In genomic region chr9:101437806-101438232, GRCh38 we compare ENCODE assay signal across 26 cellular contexts. TPM values are rescaled to one million over a fixed set of nuclear protein-coding genes. Genes with fewer than 3 reads are reported as not detected.
DNase-seq lines count a peak whose midpoint lies in the region; ATAC-seq and TF ChIP-seq lines count a peak whose summit lies in the region.
"Had no signal": no experiment of that assay in that cellular context is flagged by ENCODE, and none has a peak within 500 bp of the region (broad histone marks: within the 10 kb centered on the region; RNA-seq: fewer than 3 reads in every experiment).

No MANE protein-coding gene starts in this region.

- DNase-seq in adrenal gland (peak; percentile 85 to 96 (median 93)), left ventricle myocardium superior (peak; percentile 76), right lobe of liver (peak; percentile 82 to 95 (median 90)), testis (peak; percentile 85), cortex of kidney (lab: John Stamatoyannopoulos, UW) (no peak), posterior vena cava (ENCODE audit: low spot score) (no peak), NCI-H2171 treated with DMSO at 0.1 percent for 48 hours (lab: John Stamatoyannopoulos, UW) (no peak)
- no peak for DNase-seq in naive thymus-derived CD4-positive, alpha-beta T cell
- DNase-seq: activated CD4-positive, alpha-beta T cell treated with anti-CD3 and anti-CD28 coated beads for 36 hours; activated naive CD4-positive, alpha-beta T cell treated with Interleukin-2 at 50 U/mL for 16 hours; activated T-cell treated with anti-CD3 and anti-CD28 coated beads, Interleukin-2, amount 50 U/mL, for 48 hours; amygdala; CD4-positive, alpha-beta memory T cell; dermis blood vessel endothelial cell; EL; Kasumi-1; NCI-H187 treated with DMSO at 0.1 percent for 48 hours; NCI-H526; stimulated activated naive CD8-positive, alpha-beta T cell treated with anti-CD3 and anti-CD28 coated beads, Interleukin-15, Interleukin-2, amounts not matched to agents 100 U/mL and 50 U/mL, for 24 hours; T-helper 1 cell; thyroid gland had no signal

- H3K4me1 ChIP-seq in adrenal gland (replicated peaks in 1 of 2) (peaks cover 0 to 16% of the 10 kb centered on the region in 2 donors), right lobe of liver (peaks cover 0 to 43% (median 2%) of the 10 kb centered on the region in 4 donors), testis (peaks cover 4% of the 10 kb centered on the region)
- no peaks in the 10 kb centered on the region for H3K4me1 ChIP-seq in naive thymus-derived CD4-positive, alpha-beta T cell (ENCODE audit: control insufficient read depth in 2 of 2, insufficient read depth in 2 of 2, low read length in 2 of 2)
- H3K4me1 ChIP-seq: HAP-1, SJSA1, thyroid gland had no signal

- peak overlapping the region; percentile 20 to 75 (median 60) for H3K27ac ChIP-seq in adrenal gland
- H3K27ac ChIP-seq in right lobe of liver = peak overlapping the region; percentile 84 to 99 (median 95)
- peak overlapping the region in 1 of 2 donors; percentile 73 for H3K27ac ChIP-seq in testis
- H3K27ac ChIP-seq in naive thymus-derived CD4-positive, alpha-beta T cell (ENCODE audit: low read depth, low read length) = no peak overlapping the region
- H3K27ac ChIP-seq: SJSA1, thyroid gland had no signal

- H3K27ac Mint-ChIP-seq in naive thymus-derived CD4-positive, alpha-beta T cell = no peak overlapping the region
- H3K27ac Mint-ChIP-seq: activated CD4-positive, alpha-beta T cell treated with anti-CD3 and anti-CD28 coated beads for 36 hours; CD4-positive, alpha-beta memory T cell had no signal

- H3K36me3 ChIP-seq in adrenal gland (replicated peaks in 1 of 2) = no peaks in the 10 kb centered on the region
- H3K36me3 ChIP-seq in right lobe of liver = peaks cover 0 to 20% (median 3%) of the 10 kb centered on the region in 4 donors
- H3K36me3 ChIP-seq in testis (ENCODE audit: low read depth, missing control alignments) = no peaks in the 10 kb centered on the region
- H3K36me3 ChIP-seq in naive thymus-derived CD4-positive, alpha-beta T cell (ENCODE audit: control insufficient read depth in 2 of 3, insufficient read depth in 3 of 3, low read length in 3 of 3) = no peaks in the 10 kb centered on the region
- H3K36me3 ChIP-seq: HAP-1, SJSA1, thyroid gland had no signal

- H3K9me3 Mint-ChIP-seq in naive thymus-derived CD4-positive, alpha-beta T cell = no peaks in the 10 kb centered on the region

- no peak overlapping the region for H3K4me3 Mint-ChIP-seq in naive thymus-derived CD4-positive, alpha-beta T cell
- H3K4me3 Mint-ChIP-seq: activated CD4-positive, alpha-beta T cell treated with anti-CD3 and anti-CD28 coated beads for 36 hours; CD4-positive, alpha-beta memory T cell had no signal

- intact Hi-C loops in adrenal gland (cut with DNase I) = no loop called here
- intact Hi-C loops in left ventricle myocardium superior (cut with micrococcal nuclease) = no loop called here
- intact Hi-C loops in right lobe of liver (cut with DNase I) = no loop called here
- intact Hi-C loops in testis (cut with DNase I; ENCODE audit: low total_unique reads) = no loop called here
- intact Hi-C loops in naive thymus-derived CD4-positive, alpha-beta T cell (cut with micrococcal nuclease) = no loop called here
- intact Hi-C loops in posterior vena cava (cut with DNase I) = no loop called here

- ATAC-seq in left ventricle myocardium superior (peak; percentile 94), right lobe of liver (peak; percentile 55 to 74 (median 62))
- no peak for ATAC-seq in naive thymus-derived CD4-positive, alpha-beta T cell
- ATAC-seq: activated CD4-positive, alpha-beta T cell treated with anti-CD3 and anti-CD28 coated beads for 36 hours; stimulated activated naive CD8-positive, alpha-beta T cell treated with anti-CD3 and anti-CD28 coated beads, Interleukin-15, Interleukin-2, amounts not matched to agents 100 U/mL and 50 U/mL, for 24 hours had no signal

- peaks cover 7 to 51% (median 42%) of the 10 kb centered on the region in 5 donors for H3K27me3 Mint-ChIP-seq in naive thymus-derived CD4-positive, alpha-beta T cell

- TF ChIP-seq CTCF in adrenal gland (IDR thresholded peaks at IDR 0.05) = peak in 1 of 6 experiments; percentile 4
- no peak for TF ChIP-seq CTCF in right lobe of liver (IDR thresholded peaks at IDR 0.05)
- no peak for TF ChIP-seq CTCF in testis (IDR thresholded peaks at IDR 0.05)

- no peak overlapping the region for H3K4me3 ChIP-seq in adrenal gland
- H3K4me3 ChIP-seq in right lobe of liver = peak overlapping the region in 1 of 3 donors; percentile 3
- H3K4me3 ChIP-seq in testis = no peak overlapping the region
- H3K4me3 ChIP-seq in naive thymus-derived CD4-positive, alpha-beta T cell (ENCODE audit: low read length) = no peak overlapping the region
- H3K4me3 ChIP-seq: HAP-1, lung, SJSA1, thyroid gland had no signal

- H3K36me3 Mint-ChIP-seq in naive thymus-derived CD4-positive, alpha-beta T cell = no peaks in the 10 kb centered on the region
- H3K36me3 Mint-ChIP-seq: CD4-positive, alpha-beta memory T cell had no signal

- TF ChIP-seq POLR2A in adrenal gland (IDR thresholded peaks at IDR 0.05) (peak in 1 of 2 donors; percentile 84), right lobe of liver (IDR thresholded peaks at IDR 0.05) (peak; percentile 89), testis (IDR thresholded peaks at IDR 0.05) (no peak)

- POLR2A ChIA-PET in naive thymus-derived CD4-positive, alpha-beta T cell (lab: Charles Lee) = no interaction called here

- 38 to 65% (median 53%) methylated on average over 2 of the region's 2 CpGs for WGBS in adrenal gland, 4 donors
- 32% methylated on average over 2 of the region's 2 CpGs for WGBS in right lobe of liver (ENCODE audit: insufficient coverage, low coverage, low lambda C conversion rate, missing lambda C conversion rate)
- 48 to 68% methylated on average over 2 of the region's 2 CpGs for WGBS in testis, 2 donors

- H3K27me3 ChIP-seq in adrenal gland (no peaks in the 10 kb centered on the region), right lobe of liver (no peaks in the 10 kb centered on the region), testis (no peaks in the 10 kb centered on the region)
- peaks cover 0 to 3% of the 10 kb centered on the region in 2 donors for H3K27me3 ChIP-seq in naive thymus-derived CD4-positive, alpha-beta T cell (ENCODE audit: control insufficient read depth in 2 of 2, insufficient read depth in 2 of 2, low read length in 2 of 2)
- H3K27me3 ChIP-seq: thyroid gland had no signal

- CTCF ChIA-PET in naive thymus-derived CD4-positive, alpha-beta T cell (lab: Charles Lee) = no interaction called here

- no peaks in the 10 kb centered on the region for H3K4me1 Mint-ChIP-seq in naive thymus-derived CD4-positive, alpha-beta T cell
- H3K4me1 Mint-ChIP-seq: CD4-positive, alpha-beta memory T cell had no signal

- H3K9me3 ChIP-seq in adrenal gland (replicated peaks in 1 of 3) (no peaks in the 10 kb centered on the region), right lobe of liver (no peaks in the 10 kb centered on the region), testis (no peaks in the 10 kb centered on the region)
- no peaks in the 10 kb centered on the region for H3K9me3 ChIP-seq in naive thymus-derived CD4-positive, alpha-beta T cell (ENCODE audit: control insufficient read depth in 2 of 3, low read length in 3 of 3)
- H3K9me3 ChIP-seq: HAP-1, SJSA1, thyroid gland had no signal

RNA-seq across cellular contexts. Expression of gene ALDOB, which starts 2.2 kb away (rescaled TPM):
- total RNA-seq in adrenal gland = 1 to 10 TPM in 6 of 8 donors, under 1 TPM in 2; 0.74 to 4.8 (median 2.0) TPM
- 1 to 10 TPM; 2.1 to 6.3 (median 4.5) TPM for polyA plus RNA-seq in adrenal gland
- 0.35 TPM for total RNA-seq in left ventricle myocardium superior
- 1,000 to 10,000 TPM; 2,876 to 4,505 (median 3,144) TPM for total RNA-seq in right lobe of liver
- under 1 TPM in 1 of 2 donors, not detected in 1; 0.79 TPM for total RNA-seq in testis
- 1.9 TPM for polyA plus RNA-seq in testis (ENCODE audit: insufficient read depth, low read depth, low replicate concordance)
- total RNA-seq in naive thymus-derived CD4-positive, alpha-beta T cell = not detected
- not detected for polyA plus RNA-seq in naive thymus-derived CD4-positive, alpha-beta T cell
- under 1 TPM in 1 of 2 donors, not detected in 1; 0.24 TPM for total RNA-seq in posterior vena cava
- total RNA-seq: activated CD4-positive, alpha-beta T cell treated with anti-CD3 and anti-CD28 coated beads for 36 hours; activated CD8-positive, alpha-beta memory T cell treated with anti-CD3 and anti-CD28 coated beads for 36 hours; CD4-positive, alpha-beta memory T cell; fibroblast of lung; SJSA1; thyroid gland had no signal
- polyA plus RNA-seq: CD4-positive, alpha-beta memory T cell; fibroblast of lung had no signal

RNA-seq across cellular contexts. Expression of gene ZNF189, which starts 39.2 kb away (rescaled TPM):
- 10 to 100 TPM; 17.8 to 52.8 (median 35.1) TPM for total RNA-seq in adrenal gland
- polyA plus RNA-seq in adrenal gland = 10 to 100 TPM; 24.8 to 52.4 (median 34.9) TPM
- total RNA-seq in left ventricle myocardium superior = 17.5 TPM
- 1 to 10 TPM; 5.7 to 9.7 (median 8.2) TPM for total RNA-seq in right lobe of liver
- total RNA-seq in testis = 10 to 100 TPM; 32.6 to 42.8 TPM
- polyA plus RNA-seq in testis (ENCODE audit: insufficient read depth, low read depth, low replicate concordance) = 24.0 TPM
- 10 to 100 TPM in 3 of 5 experiments, 1 to 10 TPM in 2; 8.5 to 25.0 (median 14.5) TPM for total RNA-seq in naive thymus-derived CD4-positive, alpha-beta T cell
- polyA plus RNA-seq in naive thymus-derived CD4-positive, alpha-beta T cell = 1 to 10 TPM; 3.1 to 3.5 TPM
- 10 to 100 TPM; 17.8 to 18.7 TPM for total RNA-seq in posterior vena cava

RNA-seq across cellular contexts. Expression of gene MRPL50, which starts 39.4 kb away (rescaled TPM):
- total RNA-seq in adrenal gland (10 to 100 TPM in 7 of 8 donors, 1 to 10 TPM in 1; 9.9 to 21.2 (median 15.9) TPM), left ventricle myocardium superior (18.2 TPM), right lobe of liver (1 to 10 TPM; 4.6 to 8.7 (median 6.7) TPM), testis (10 to 100 TPM; 15.4 to 18.3 TPM), posterior vena cava (1 to 10 TPM; 8.9 to 9.5 TPM)
- polyA plus RNA-seq in adrenal gland (10 to 100 TPM in 2 of 3 donors, 1 to 10 TPM in 1; 8.4 to 38.6 (median 11.1) TPM), testis (ENCODE audit: insufficient read depth, low read depth, low replicate concordance) (10.5 TPM)
- total RNA-seq in naive thymus-derived CD4-positive, alpha-beta T cell = 10 to 100 TPM in 3 of 5 experiments, 1 to 10 TPM in 2; 6.5 to 23.8 (median 11.5) TPM
- 10 to 100 TPM; 14.9 to 20.3 TPM for polyA plus RNA-seq in naive thymus-derived CD4-positive, alpha-beta T cell

RNA-seq across cellular contexts. Expression of gene BAAT, which starts 53.0 kb away (rescaled TPM):
- total RNA-seq in adrenal gland = under 1 TPM in 3 of 8 donors, not detected in 5; 0.11 to 0.19 (median 0.14) TPM
- under 1 TPM; 0.07 to 0.27 (median 0.16) TPM for polyA plus RNA-seq in adrenal gland
- total RNA-seq in left ventricle myocardium superior = not detected
- 100 to 1,000 TPM; 223 to 648 (median 507) TPM for total RNA-seq in right lobe of liver
- total RNA-seq in testis = under 1 TPM in 1 of 2 donors, not detected in 1; 0.31 TPM
- 0.13 TPM for polyA plus RNA-seq in testis (ENCODE audit: insufficient read depth, low read depth, low replicate concordance)
- under 1 TPM in 1 of 5 experiments, not detected in 4; 0.07 TPM for total RNA-seq in naive thymus-derived CD4-positive, alpha-beta T cell
- polyA plus RNA-seq in naive thymus-derived CD4-positive, alpha-beta T cell = not detected
- under 1 TPM in 1 of 2 donors, not detected in 1; 0.09 TPM for total RNA-seq in posterior vena cava
- total RNA-seq: dermis blood vessel endothelial cell, fibroblast of lung, SJSA1, thyroid gland had no signal

Comparison
In these comparisons a context has a peak if more than half of its experiments do, and no peak if none do; other contexts are left out.
1. DNase-seq: peak in adrenal gland (7 of 7), left ventricle myocardium superior (single experiment), right lobe of liver (3 of 3) and testis (single experiment); none in naive thymus-derived CD4-positive, alpha-beta T cell (0 of 9), cortex of kidney (single experiment), posterior vena cava (single experiment) and NCI-H2171 treated with DMSO at 0.1 percent for 48 hours (single experiment).
2. RNA of gene ALDOB, which starts 2.2 kb away (total RNA-seq): 2,876 to 4,505 TPM in right lobe of liver; 0.74 to 4.8 TPM in adrenal gland, 0.79 TPM in testis, 0.35 TPM in left ventricle myocardium superior (single experiment), 0.24 TPM in posterior vena cava and not detected in naive thymus-derived CD4-positive, alpha-beta T cell; every median in the first group is over 100 times any median in the second.